In the genomic region with DNA sequence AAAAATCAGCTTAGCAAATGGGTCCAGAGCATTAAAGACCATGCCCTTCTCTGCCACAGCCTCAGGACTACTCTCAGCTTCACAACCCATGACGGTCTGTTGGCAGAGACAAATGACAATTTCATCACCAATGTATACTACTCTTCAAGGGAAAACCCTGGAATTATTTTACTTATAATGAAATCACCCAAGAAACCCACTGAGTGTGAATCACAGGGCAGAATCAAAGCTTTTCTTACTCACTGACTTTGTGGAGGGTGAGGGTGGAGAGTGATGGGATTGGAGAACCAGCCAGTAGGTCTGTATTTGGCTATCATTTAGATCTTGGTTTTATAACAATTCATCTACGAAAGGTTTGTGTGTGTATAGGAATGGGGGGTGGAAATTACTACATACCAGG, we compare ENCODE assay signal across 25 cellular contexts.
DNase-seq lines count a peak whose midpoint lies in the region; ATAC-seq, FAIRE-seq and TF ChIP-seq lines count a peak whose summit lies in the region.
"Had no signal": no experiment of that assay in that cellular context is flagged by ENCODE, and none has a peak within 500 bp of the region (broad histone marks: within the 10 kb centered on the region; RNA-seq: fewer than 3 reads in every experiment).

No MANE protein-coding gene starts in this region.

- peaks cover 5% of the 10 kb centered on the region for H3K4me1 Mint-ChIP-seq in astrocyte (ENCODE audit: low read depth, unreplicated experiment)
- H3K4me1 Mint-ChIP-seq in activated CD4-positive, alpha-beta memory T cell treated with anti-CD3 and anti-CD28 coated beads for 36 hours (ENCODE audit: low read depth) = no peaks in the 10 kb centered on the region

- POLR2A ChIA-PET in activated CD4-positive, alpha-beta memory T cell treated with anti-CD3 and anti-CD28 coated beads for 36 hours (lab: Charles Lee) = no interaction called here

- H3K36me3 ChIP-seq in astrocyte (ENCODE audit: insufficient read depth, low read length) = no peaks in the 10 kb centered on the region
- H3K36me3 ChIP-seq in psoas muscle (ENCODE audit: insufficient read depth in 1 of 2, low read depth in 1 of 2) = no peaks in the 10 kb centered on the region
- H3K36me3 ChIP-seq: BE2C, SJSA1 had no signal

- H3K4me3 ChIP-seq in astrocyte (ENCODE audit: insufficient read depth, low read depth, low read length) (no peak overlapping the region), psoas muscle (no peak overlapping the region)
- H3K4me3 ChIP-seq: K562, PC-9, SJSA1 had no signal

- no peak for FAIRE-seq in astrocyte (lab: Jason Lieb, UNC)
- FAIRE-seq: GM18507, HTR-8/SVneo, K562 had no signal

- H3K9me3 Mint-ChIP-seq in astrocyte (ENCODE audit: unreplicated experiment) = no peaks in the 10 kb centered on the region
- H3K9me3 Mint-ChIP-seq in activated CD4-positive, alpha-beta memory T cell treated with anti-CD3 and anti-CD28 coated beads for 36 hours = no peaks in the 10 kb centered on the region

- H3K27ac ChIP-seq in astrocyte (ENCODE audit: low read depth, low read length) (no peak overlapping the region), foreskin keratinocyte (no peak overlapping the region), psoas muscle (no peak overlapping the region)
- H3K27ac ChIP-seq: PC-9, SJSA1 had no signal

- H3K27me3 ChIP-seq in astrocyte (ENCODE audit: insufficient read depth, low read length) = no peaks in the 10 kb centered on the region
- no peaks in the 10 kb centered on the region for H3K27me3 ChIP-seq in foreskin keratinocyte
- no peaks in the 10 kb centered on the region for H3K27me3 ChIP-seq in psoas muscle (ENCODE audit: insufficient read depth in 3 of 3, low read length in 2 of 3)
- H3K27me3 ChIP-seq: BE2C, SJSA1 had no signal

- no peak overlapping the region for H3K27ac Mint-ChIP-seq in astrocyte (ENCODE audit: unreplicated experiment)
- H3K27ac Mint-ChIP-seq in activated CD4-positive, alpha-beta memory T cell treated with anti-CD3 and anti-CD28 coated beads for 36 hours = no peak overlapping the region

- H3K4me1 ChIP-seq in astrocyte (ENCODE audit: insufficient read depth, low read length) = no peaks in the 10 kb centered on the region
- H3K4me1 ChIP-seq in foreskin keratinocyte = no peaks in the 10 kb centered on the region
- no peaks in the 10 kb centered on the region for H3K4me1 ChIP-seq in psoas muscle
- H3K4me1 ChIP-seq: BE2C, SJSA1 had no signal

- no peaks in the 10 kb centered on the region for H3K27me3 Mint-ChIP-seq in astrocyte (ENCODE audit: low read depth, unreplicated experiment)
- no peaks in the 10 kb centered on the region for H3K27me3 Mint-ChIP-seq in activated CD4-positive, alpha-beta memory T cell treated with anti-CD3 and anti-CD28 coated beads for 36 hours

- DNase-seq in HT1080 (ENCODE audit: low read depth) (peak; percentile 32), astrocyte (ENCODE audit: low read depth) (peak; percentile 21), foreskin keratinocyte (peak; percentile 4 to 9), renal cortical epithelial cell (ENCODE audit: low read depth) (peak; percentile 82), psoas muscle (no peak)
- DNase-seq in activated CD4-positive, alpha-beta memory T cell treated with anti-CD3 and anti-CD28 coated beads for 36 hours = no peak
- DNase-seq: BE2C, DMS153, DND-41, GOT3, Kasumi-1, MM.1S, NCI-H2029, NCI-H446 treated with DMSO at 0.1 percent for 48 hours, NCI-H526, PC-9, Right ventricle myocardium superior, RPMI8226 had no signal

- ATAC-seq in foreskin keratinocyte (no peak), HG03139 (IDR thresholded peaks at IDR 0.05; ENCODE audit: unreplicated experiment) (no peak), psoas muscle (no peak), GM18861 (IDR thresholded peaks at IDR 0.05; ENCODE audit: unreplicated experiment) (no peak)
- ATAC-seq: HCT116, K562 had no signal

- no peaks in the 10 kb centered on the region for H3K36me3 Mint-ChIP-seq in astrocyte (ENCODE audit: low read depth, unreplicated experiment)
- H3K36me3 Mint-ChIP-seq in activated CD4-positive, alpha-beta memory T cell treated with anti-CD3 and anti-CD28 coated beads for 36 hours = no peaks in the 10 kb centered on the region

- TF ChIP-seq CTCF in astrocyte (IDR thresholded peaks at IDR 0.05; ENCODE audit: insufficient read depth, low read depth, low read length) (no peak), foreskin keratinocyte (conservative IDR thresholded peaks at IDR 0.05) (no peak), psoas muscle (IDR thresholded peaks at IDR 0.05) (no peak)

- no peaks in the 10 kb centered on the region for H3K9me3 ChIP-seq in astrocyte (ENCODE audit: insufficient read depth, low read depth, low read length)
- no peaks in the 10 kb centered on the region for H3K9me3 ChIP-seq in psoas muscle
- H3K9me3 ChIP-seq: BE2C, SJSA1 had no signal

- H3K4me3 Mint-ChIP-seq in astrocyte (ENCODE audit: unreplicated experiment) = no peak overlapping the region
- no peak overlapping the region for H3K4me3 Mint-ChIP-seq in activated CD4-positive, alpha-beta memory T cell treated with anti-CD3 and anti-CD28 coated beads for 36 hours

- H3K79me2 ChIP-seq in astrocyte (ENCODE audit: insufficient read depth, low read length) = no peaks in the 10 kb centered on the region

- 57 to 73% (median 68%) methylated on average over 2 of the region's 2 CpGs for WGBS in psoas muscle, 3 donors

- CTCF ChIA-PET in activated CD4-positive, alpha-beta memory T cell treated with anti-CD3 and anti-CD28 coated beads for 36 hours (lab: Charles Lee) = no interaction called here

- H3K9ac ChIP-seq in astrocyte (ENCODE audit: low read length) = no peak overlapping the region

- H3K4me2 ChIP-seq in astrocyte (ENCODE audit: low read length) = no peak overlapping the region
- H3K4me2 ChIP-seq: PC-9 had no signal

- intact Hi-C loops in activated CD4-positive, alpha-beta memory T cell treated with anti-CD3 and anti-CD28 coated beads for 36 hours (cut with micrococcal nuclease) = no loop called here
- intact Hi-C loops in psoas muscle (cut with DNase I) = no loop called here

- no peaks in the 10 kb centered on the region for H4K20me1 ChIP-seq in astrocyte (ENCODE audit: insufficient read depth, low read length)

- H2AFZ ChIP-seq in astrocyte (ENCODE audit: low read depth, low read length) = no peak overlapping the region
- H2AFZ ChIP-seq: PC-9 had no signal

Comparison
In these comparisons a context has a peak if more than half of its experiments do, and no peak if none do; other contexts are left out.
1. DNase-seq: peak in HT1080 (single experiment), astrocyte (single experiment), foreskin keratinocyte (2 of 2) and renal cortical epithelial cell (single experiment); none in activated CD4-positive, alpha-beta memory T cell treated with anti-CD3 and anti-CD28 coated beads for 36 hours (single experiment) and psoas muscle (0 of 2).